In genomic region chr1:156741613-156741983, GRCh38 we compare ENCODE assay signal across 8 cellular contexts. TPM values are rescaled to one million over a fixed set of nuclear protein-coding genes. Genes with fewer than 3 reads are reported as not detected.
DNase-seq lines count a peak whose midpoint lies in the region; ATAC-seq and TF ChIP-seq lines count a peak whose summit lies in the region.

No MANE protein-coding gene starts in this region.

- peak overlapping the region in 4 of 7 donors; percentile 93 to 97 (median 94) for H3K4me3 Mint-ChIP-seq in CD8-positive, alpha-beta memory T cell

- CTCF ChIA-PET in CD8-positive, alpha-beta memory T cell (lab: Charles Lee) = interaction anchor here (1.0 to 7.1 kb wide), 9 partner anchors 10 to 133 kb away, joined by 3 to 58 read pairs (median 8); partner anchors contain the start of genes HDGF, ISG20L2, METTL25B and NTRK1

- H3K27ac Mint-ChIP-seq in CD8-positive, alpha-beta memory T cell = peak overlapping the region; percentile 92 to 99 (median 98)

- no peak for TF ChIP-seq CTCF in dorsolateral prefrontal cortex (IDR thresholded peaks at IDR 0.05 in 54 of 56, conservative IDR thresholded peaks at IDR 0.05 in 2 of 56; ENCODE audit: low read depth in 1 of 56, partially characterized antibody in 56 of 56)

- no peak overlapping the region for H2AFZ ChIP-seq in neuron (ENCODE audit: low read depth, low read length)

- H3K9me3 Mint-ChIP-seq in CD8-positive, alpha-beta memory T cell = no peaks in the 10 kb centered on the region

- H3K27me3 ChIP-seq in CD8-positive, alpha-beta memory T cell (ENCODE audit: insufficient read depth, low read length, poor library complexity, severe bottlenecking) = no peaks in the 10 kb centered on the region
- H3K27me3 ChIP-seq in dorsolateral prefrontal cortex (no peaks in the 10 kb centered on the region), neuron (ENCODE audit: insufficient read depth, low read length) (no peaks in the 10 kb centered on the region)

- intact Hi-C loops in dorsolateral prefrontal cortex (cut with DNase I) = loop anchor here (1.0 kb wide), 1 partner anchor 26 kb away; the partner anchor contains the start of gene PRCC (in 2 of the 2)

- no peaks in the 10 kb centered on the region for H3K9me3 ChIP-seq in CD8-positive, alpha-beta memory T cell (ENCODE audit: low read length)
- no peaks in the 10 kb centered on the region for H3K9me3 ChIP-seq in KOPT-K1 (ENCODE audit: insufficient read depth, low read length, poor library complexity, severe bottlenecking)
- no peaks in the 10 kb centered on the region for H3K9me3 ChIP-seq in neuron (ENCODE audit: low read length)

- H3K4me3 ChIP-seq in CD8-positive, alpha-beta memory T cell (ENCODE audit: low read length) = peak overlapping the region; percentile 63
- H3K4me3 ChIP-seq in dorsolateral prefrontal cortex (peak overlapping the region; percentile 45 to 98 (median 83)), neuron (ENCODE audit: low read length) (peak overlapping the region; percentile 13)

- H3K36me3 ChIP-seq in CD8-positive, alpha-beta memory T cell (ENCODE audit: insufficient read depth, low read length) = peaks cover 18% of the 10 kb centered on the region
- H3K36me3 ChIP-seq in KOPT-K1 (ENCODE audit: insufficient read depth, low read length) (peaks cover 66% of the 10 kb centered on the region), neuron (ENCODE audit: insufficient read depth, low read length) (peaks cover 47% of the 10 kb centered on the region)

- ATAC-seq in HG03354 (IDR thresholded peaks at IDR 0.05; ENCODE audit: poor library complexity, severe bottlenecking, unreplicated experiment) = no peak

- DNase-seq in CD8-positive, alpha-beta memory T cell = no peak
- DNase-seq in dorsolateral prefrontal cortex (no peak), mesenteric fat pad (ENCODE audit: low spot score) (no peak), mucosa of gallbladder (ENCODE audit: low spot score) (no peak), DMS53 (lab: John Stamatoyannopoulos, UW) (no peak)

- H3K4me1 Mint-ChIP-seq in CD8-positive, alpha-beta memory T cell = peaks cover 34 to 47% (median 47%) of the 10 kb centered on the region in 3 donors

- peaks cover 36% of the 10 kb centered on the region for H3K4me1 ChIP-seq in CD8-positive, alpha-beta memory T cell (ENCODE audit: insufficient read depth, low read length)
- peaks cover 22% of the 10 kb centered on the region for H3K4me1 ChIP-seq in neuron (ENCODE audit: insufficient read depth, low read length)

- peaks cover 3 to 69% (median 8%) of the 10 kb centered on the region in 3 donors for H3K36me3 Mint-ChIP-seq in CD8-positive, alpha-beta memory T cell

- H3K27ac ChIP-seq in CD8-positive, alpha-beta memory T cell (ENCODE audit: low read depth, low read length) = peak overlapping the region; percentile 58
- H3K27ac ChIP-seq in KOPT-K1 (ENCODE audit: low read depth, low read length, poor library complexity, severe bottlenecking) = peak overlapping the region; percentile 84
- H3K27ac ChIP-seq in dorsolateral prefrontal cortex = peak overlapping the region; percentile 79 to 100 (median 97)

- no peaks in the 10 kb centered on the region for H3K27me3 Mint-ChIP-seq in CD8-positive, alpha-beta memory T cell

- POLR2A ChIA-PET in CD8-positive, alpha-beta memory T cell (lab: Charles Lee) = interaction anchor here (2.1 to 2.9 kb wide), 3 partner anchors 10 to 25 kb away, joined by 42 to 45 read pairs (median 42); partner anchors contain the start of genes HDGF, ISG20L2, METTL25B and PRCC

RNA-seq across cellular contexts. Expression of gene MRPL24, which starts 0.7 kb away (rescaled TPM):
- total RNA-seq in CD8-positive, alpha-beta memory T cell = 100 to 1,000 TPM; 122 to 131 TPM
- polyA plus RNA-seq in CD8-positive, alpha-beta memory T cell = 92.2 TPM
- total RNA-seq in dorsolateral prefrontal cortex (10 to 100 TPM; 38.0 to 78.2 (median 53.2) TPM), mesenteric fat pad (89.6 TPM), mucosa of gallbladder (63.7 TPM)

RNA-seq across cellular contexts. Expression of gene HDGF, which starts 9.9 kb away (rescaled TPM):
- 100 to 1,000 TPM; 297 to 299 TPM for total RNA-seq in CD8-positive, alpha-beta memory T cell
- polyA plus RNA-seq in CD8-positive, alpha-beta memory T cell = 46.0 TPM
- total RNA-seq in dorsolateral prefrontal cortex (100 to 1,000 TPM in 98 of 120 experiments, 10 to 100 TPM in 22; 83.7 to 170 (median 109) TPM), mesenteric fat pad (154 TPM), mucosa of gallbladder (170 TPM)

RNA-seq across cellular contexts. Expression of gene ISG20L2, which starts 13.0 kb away (rescaled TPM):
- total RNA-seq in CD8-positive, alpha-beta memory T cell = 10 to 100 TPM; 69.4 to 75.9 TPM
- 25.0 TPM for polyA plus RNA-seq in CD8-positive, alpha-beta memory T cell
- total RNA-seq in dorsolateral prefrontal cortex (10 to 100 TPM; 16.3 to 48.9 (median 30.2) TPM), mesenteric fat pad (24.4 TPM), mucosa of gallbladder (24.1 TPM)

RNA-seq across cellular contexts. Expression of gene METTL25B, which starts 13.3 kb away (rescaled TPM):
- total RNA-seq in CD8-positive, alpha-beta memory T cell = 10 to 100 TPM; 29.6 to 29.7 TPM
- 4.2 TPM for polyA plus RNA-seq in CD8-positive, alpha-beta memory T cell
- total RNA-seq in dorsolateral prefrontal cortex (10 to 100 TPM; 18.8 to 53.1 (median 32.3) TPM), mesenteric fat pad (20.0 TPM), mucosa of gallbladder (48.0 TPM)

RNA-seq across cellular contexts. Expression of gene PRCC, which starts 25.7 kb away (rescaled TPM):
- 100 to 1,000 TPM; 106 to 111 TPM for total RNA-seq in CD8-positive, alpha-beta memory T cell
- polyA plus RNA-seq in CD8-positive, alpha-beta memory T cell = 45.9 TPM
- total RNA-seq in dorsolateral prefrontal cortex (10 to 100 TPM; 46.7 to 90.4 (median 66.7) TPM), mesenteric fat pad (64.4 TPM), mucosa of gallbladder (57.8 TPM)

Comparison
In these comparisons a context has a peak if more than half of its experiments do, and no peak if none do; other contexts are left out.
1. H3K4me3 ChIP-seq: peak in every context shown above with its lines; median percentile 83 in dorsolateral prefrontal cortex; 63 in CD8-positive, alpha-beta memory T cell; 13 in neuron.